1 cellular context compared by ENCODE assay signal in the genomic region with DNA sequence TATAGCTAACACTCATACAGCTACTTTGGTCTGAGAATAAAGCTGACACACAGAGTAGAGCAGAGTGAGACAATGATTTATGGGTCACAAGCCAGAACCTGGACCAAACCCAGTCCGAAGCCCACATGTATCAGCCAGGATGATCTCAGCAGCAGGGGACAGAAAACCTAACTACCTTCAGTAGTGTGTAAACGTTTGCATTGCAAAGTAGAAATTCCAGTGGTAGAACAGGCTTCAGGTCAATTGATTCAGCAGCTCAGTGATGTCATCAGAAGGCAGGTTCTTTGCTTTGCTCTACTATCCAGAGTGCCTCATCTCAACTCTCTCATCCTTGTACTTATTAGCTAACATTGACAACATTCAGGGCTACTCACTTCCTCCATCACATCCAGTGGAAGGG.
TF ChIP-seq lines count a peak whose summit lies in the region.

No MANE protein-coding gene starts in this region.

TF ChIP-seq in H1, 55 proteins besides CTCF, POLR2A, EP300 and RAD21 (continued from another document):
- TF ChIP-seq CHD7 (IDR thresholded peaks at IDR 0.05; ENCODE audit: insufficient replicate concordance, low read length), result no peak
- TF ChIP-seq SIX5 (IDR thresholded peaks at IDR 0.05; ENCODE audit: low read depth, low read length), result no peak
- TF ChIP-seq ASH2L (IDR thresholded peaks at IDR 0.05; ENCODE audit: low read length), result no peak
- TF ChIP-seq CHD1 (IDR thresholded peaks at IDR 0.05; ENCODE audit: low read depth, low read length), result no peak
- no peak for TF ChIP-seq CTBP2 (IDR thresholded peaks at IDR 0.05; ENCODE audit: borderline replicate concordance, insufficient read depth, insufficient read length, low read length)
- no peak for TF ChIP-seq CREB1 (IDR thresholded peaks at IDR 0.05)
- no peak for TF ChIP-seq TAF7 (optimal IDR thresholded peaks at IDR 0.05; ENCODE audit: borderline replicate concordance, low read depth, low read length)
